Comparison of ENCODE assay signal across 8 cellular contexts in genomic region chr3:49415931-49416601, GRCh38. TPM values are rescaled to one million over a fixed set of nuclear protein-coding genes. Genes with fewer than 3 reads are reported as not detected.
DNase-seq lines count a peak whose midpoint lies in the region; ATAC-seq and TF ChIP-seq lines count a peak whose summit lies in the region.

No MANE protein-coding gene starts in this region.

- H3K4me3 ChIP-seq in effector memory CD4-positive, alpha-beta T cell (ENCODE audit: insufficient read depth, low read depth, low read length, poor library complexity, severe bottlenecking) = peak overlapping the region; percentile 42

- peak; percentile 13 to 28 (median 24) for DNase-seq in activated CD4-positive, CD25-positive, alpha-beta regulatory T cell (lab: John Stamatoyannopoulos, UW)
- peak; percentile 61 to 69 (median 68) for DNase-seq in effector memory CD4-positive, alpha-beta T cell
- DNase-seq in stimulated activated CD4-positive, alpha-beta T cell treated with anti-CD3 and anti-CD28 coated beads, Interleukin-4, amount 100 ng/mL, for 4 hours = peak; percentile 37 to 75
- DNase-seq in HK-2 (ENCODE audit: unreplicated experiment) (no peak), Calu3 (no peak)

- intact Hi-C loops in Calu3 (cut with micrococcal nuclease; ENCODE audit: unreplicated experiment) = loop anchor here (1.0 kb wide), 1 partner anchor 33 kb away; no protein-coding TSS in a partner anchor

- H3K27ac ChIP-seq in effector memory CD4-positive, alpha-beta T cell (ENCODE audit: insufficient read depth, low read length, poor library complexity, severe bottlenecking) = peak overlapping the region; percentile 92

- no peak overlapping the region for H3K27ac Mint-ChIP-seq in Calu3 (ENCODE audit: unreplicated experiment)

- peaks cover 24% of the 10 kb centered on the region for H3K4me1 Mint-ChIP-seq in Calu3 (ENCODE audit: low read depth, unreplicated experiment)

- H3K36me3 Mint-ChIP-seq in Calu3 (ENCODE audit: insufficient read depth, unreplicated experiment) = peaks cover 35% of the 10 kb centered on the region

- ATAC-seq in HG03354 (IDR thresholded peaks at IDR 0.05; ENCODE audit: poor library complexity, severe bottlenecking, unreplicated experiment) (peak; percentile 15), HG02981 (IDR thresholded peaks at IDR 0.05; ENCODE audit: unreplicated experiment) (no peak), HG03439 (IDR thresholded peaks at IDR 0.05; ENCODE audit: unreplicated experiment) (no peak)

- CTCF ChIA-PET in Calu3 (lab: Charles Lee) = interaction anchor here (0.7 to 1.6 kb wide), 6 partner anchors 13 to 423 kb away, joined by 3 to 20 read pairs (median 4); partner anchors contain the start of genes NICN1 and USP4

- no TSS peak for BruUV-seq in Calu3 (replicated peaks; lab: Mats Ljungman, UMichigan)

- H3K36me3 ChIP-seq in effector memory CD4-positive, alpha-beta T cell (ENCODE audit: control insufficient read depth, insufficient read depth, low read length) = no peaks in the 10 kb centered on the region

- H3K9me3 Mint-ChIP-seq in Calu3 (ENCODE audit: low read depth, unreplicated experiment) = no peaks in the 10 kb centered on the region

- H3K4me1 ChIP-seq in effector memory CD4-positive, alpha-beta T cell (ENCODE audit: control insufficient read depth, insufficient read depth, low read length, poor library complexity, severe bottlenecking) = peaks cover 47% of the 10 kb centered on the region

- no peaks in the 10 kb centered on the region for H3K27me3 ChIP-seq in effector memory CD4-positive, alpha-beta T cell (replicated peaks; ENCODE audit: control insufficient read depth, insufficient read depth, low read length, poor library complexity, severe bottlenecking)

- no peak overlapping the region for H3K4me3 Mint-ChIP-seq in Calu3 (ENCODE audit: low read depth, unreplicated experiment)

- no peaks in the 10 kb centered on the region for H3K9me3 ChIP-seq in effector memory CD4-positive, alpha-beta T cell (ENCODE audit: control insufficient read depth, low read length)

- no peak for TF ChIP-seq CTCF in Calu3 (IDR thresholded peaks at IDR 0.05; ENCODE audit: unreplicated experiment)

- no peaks in the 10 kb centered on the region for H3K27me3 Mint-ChIP-seq in Calu3 (ENCODE audit: unreplicated experiment)

RNA-seq across cellular contexts. Expression of gene TCTA, which starts 3.8 kb away (rescaled TPM):
- 33.6 and 35.6 TPM in 2 replicates for total RNA-seq in Calu3 (2022)

RNA-seq across cellular contexts. Expression of gene RHOA, which starts 4.3 kb away (rescaled TPM):
- 313 and 352 TPM in 2 replicates for total RNA-seq in Calu3 (2022)

RNA-seq across cellular contexts. Expression of gene AMT, which starts 6.2 kb away (rescaled TPM):
- total RNA-seq in Calu3 (2022) = 8.5 and 9.7 TPM in 2 replicates

RNA-seq across cellular contexts. Expression of gene NICN1, which starts 13.1 kb away (rescaled TPM):
- 14.2 and 15.8 TPM in 2 replicates for total RNA-seq in Calu3 (2022)

RNA-seq across cellular contexts. Expression of gene DAG1, which starts 54.0 kb away (rescaled TPM):
- total RNA-seq in Calu3 (2022) = 164 and 226 TPM in 2 replicates

Comparison
In these comparisons a context has a peak if more than half of its experiments do, and no peak if none do; other contexts are left out.
1. DNase-seq: peak in activated CD4-positive, CD25-positive, alpha-beta regulatory T cell (4 of 4), effector memory CD4-positive, alpha-beta T cell (3 of 3) and stimulated activated CD4-positive, alpha-beta T cell treated with anti-CD3 and anti-CD28 coated beads, Interleukin-4, amount 100 ng/mL, for 4 hours (2 of 2); none in HK-2 (single experiment) and Calu3 (single experiment).